ENCODE assay signal across 13 cellular contexts in the genomic region with DNA sequence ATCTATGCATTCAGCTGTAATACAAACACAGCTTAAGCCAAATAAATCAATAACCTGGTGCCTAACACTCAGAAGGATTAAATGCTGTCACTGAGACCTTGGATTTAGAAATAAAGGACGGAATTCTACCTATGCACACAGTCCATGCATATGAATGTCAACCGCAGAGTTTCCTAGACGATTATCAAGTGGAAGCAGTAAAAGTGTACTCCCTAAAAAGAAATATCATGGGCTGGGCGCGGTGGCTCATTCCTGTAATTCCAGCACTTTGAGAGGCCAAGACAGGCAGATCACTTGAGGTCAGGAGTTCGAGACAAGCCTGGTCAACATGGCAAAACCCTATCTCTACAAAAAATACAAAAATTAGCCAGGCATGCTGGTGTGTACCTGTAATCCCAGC.
DNase-seq lines count a peak whose midpoint lies in the region; ATAC-seq and TF ChIP-seq lines count a peak whose summit lies in the region.
"Had no signal": no experiment of that assay in that cellular context is flagged by ENCODE, and none has a peak within 500 bp of the region (broad histone marks: within the 10 kb centered on the region; RNA-seq: fewer than 3 reads in every experiment).

No MANE protein-coding gene starts in this region.

- H2BK120ac ChIP-seq in trophoblast cell (ENCODE audit: insufficient read depth, low read length, poor library complexity) = no peak overlapping the region

- no peaks in the 10 kb centered on the region for H3K79me2 ChIP-seq in trophoblast cell (ENCODE audit: control insufficient read depth, insufficient read depth, low read length, poor library complexity)

- intact Hi-C loops in breast epithelium (cut with DNase I; ENCODE audit: low total_unique reads) = no loop called here
- intact Hi-C loops in gastrocnemius medialis (cut with DNase I; ENCODE audit: low total_unique reads) = no loop called here

- no peaks in the 10 kb centered on the region for H3K27me3 ChIP-seq in trophoblast cell (ENCODE audit: insufficient read depth, low read length)
- H3K27me3 ChIP-seq in skeletal muscle tissue (ENCODE audit: control insufficient read depth in 3 of 3, insufficient read depth in 3 of 3, low read length in 3 of 3) = no peaks in the 10 kb centered on the region
- H3K27me3 ChIP-seq in breast epithelium = no peaks in the 10 kb centered on the region
- H3K27me3 ChIP-seq in gastrocnemius medialis = no peaks in the 10 kb centered on the region

- TF ChIP-seq CTCF in breast epithelium (IDR thresholded peaks at IDR 0.05) (no peak), gastrocnemius medialis (IDR thresholded peaks at IDR 0.05 in 4 of 5, conservative IDR thresholded peaks at IDR 0.05 in 1 of 5) (no peak)

- no peak overlapping the region for H2BK12ac ChIP-seq in trophoblast cell (ENCODE audit: low read length)

- H3K9ac ChIP-seq in trophoblast cell (ENCODE audit: low read length) (no peak overlapping the region), skeletal muscle tissue (ENCODE audit: low read depth in 1 of 3, low read length in 3 of 3) (no peak overlapping the region)

- H3K4me2 ChIP-seq in trophoblast cell (ENCODE audit: low read length) = no peak overlapping the region

- H2AFZ ChIP-seq in trophoblast cell (ENCODE audit: insufficient read depth, low read length, poor library complexity) = no peak overlapping the region

- H3K23ac ChIP-seq in trophoblast cell (ENCODE audit: low read length) = no peak overlapping the region

- H3K27ac ChIP-seq in trophoblast cell (ENCODE audit: low read depth, low read length) (no peak overlapping the region), skeletal muscle tissue (ENCODE audit: low read depth, low read length) (peak overlapping the region; percentile 70), breast epithelium (no peak overlapping the region), gastrocnemius medialis (peak overlapping the region in 2 of 4 donors; percentile 0 to 57)

- no peak overlapping the region for H4K12ac ChIP-seq in trophoblast cell (ENCODE audit: low read depth, low read length)

- no peak overlapping the region for H3K18ac ChIP-seq in trophoblast cell (ENCODE audit: low read length)

- H3K4me1 ChIP-seq in trophoblast cell (ENCODE audit: control insufficient read depth in 1 of 2, insufficient read depth in 2 of 2, low read length in 2 of 2) = peaks cover 2% of the 10 kb centered on the region in 2 experiments
- H3K4me1 ChIP-seq in skeletal muscle tissue (ENCODE audit: control insufficient read depth in 3 of 3, insufficient read depth in 3 of 3, low read length in 3 of 3) = peaks cover 31 to 59% (median 37%) of the 10 kb centered on the region in 3 donors
- H3K4me1 ChIP-seq in breast epithelium = no peaks in the 10 kb centered on the region
- H3K4me1 ChIP-seq in gastrocnemius medialis = peaks cover 50 to 52% of the 10 kb centered on the region in 2 donors

- ATAC-seq in gastrocnemius medialis (no peak), HG03196 (IDR thresholded peaks at IDR 0.05; ENCODE audit: unreplicated experiment) (no peak)

- no peak for TF ChIP-seq POLR2A in breast epithelium (IDR thresholded peaks at IDR 0.05)
- TF ChIP-seq POLR2A in gastrocnemius medialis (IDR thresholded peaks at IDR 0.05) = no peak

- WGBS in trophoblast cell (ENCODE audit: extremely low coverage, insufficient coverage, insufficient read length) = no CpG with 5 or more reads among the region's 6 CpGs

- no peak overlapping the region for H2AK5ac ChIP-seq in trophoblast cell (ENCODE audit: low read length)

- H3K4me3 ChIP-seq in trophoblast cell (ENCODE audit: low read depth, low read length) (no peak overlapping the region), skeletal muscle tissue (ENCODE audit: low read length in 3 of 3) (no peak overlapping the region), breast epithelium (no peak overlapping the region), gastrocnemius medialis (no peak overlapping the region)

- H3K9me3 ChIP-seq in trophoblast cell (ENCODE audit: insufficient read depth, low read depth, low read length) (no peaks in the 10 kb centered on the region), skeletal muscle tissue (ENCODE audit: control insufficient read depth in 3 of 3, low read length in 3 of 3) (no peaks in the 10 kb centered on the region), breast epithelium (no peaks in the 10 kb centered on the region), gastrocnemius medialis (no peaks in the 10 kb centered on the region)

- H3K14ac ChIP-seq in trophoblast cell (ENCODE audit: low read length) = no peak overlapping the region

- no peak overlapping the region for H4K8ac ChIP-seq in trophoblast cell (ENCODE audit: low read depth, low read length)

- in situ Hi-C loops in gastrocnemius medialis (cut with MboI; ENCODE audit: low sequenced_read_pairs in 4 of 4) = no loop called here

- H4K91ac ChIP-seq in trophoblast cell (ENCODE audit: low read depth, low read length) = no peak overlapping the region

- peak; percentile 60 for DNase-seq in NCI-H226
- DNase-seq in trophoblast cell = peak; percentile 75 to 81
- no peak for DNase-seq in breast epithelium (ENCODE audit: low spot score in 2 of 2)
- DNase-seq in gastrocnemius medialis = no peak
- DNase-seq: C1 segment of cervical spinal cord; CD4-positive, alpha-beta memory T cell; COR-L47; DMS153; DND-41; GOT3; HCEC 1CT had no signal

- H3K36me3 ChIP-seq in trophoblast cell (ENCODE audit: control insufficient read depth in 1 of 2, insufficient read depth in 2 of 2, low read length in 2 of 2) (no peaks in the 10 kb centered on the region), skeletal muscle tissue (ENCODE audit: control insufficient read depth in 3 of 3, insufficient read depth in 3 of 3, low read length in 3 of 3) (no peaks in the 10 kb centered on the region), breast epithelium (no peaks in the 10 kb centered on the region), gastrocnemius medialis (no peaks in the 10 kb centered on the region)

- no peaks in the 10 kb centered on the region for H3K79me1 ChIP-seq in trophoblast cell (ENCODE audit: low read length)

- H2BK5ac ChIP-seq in trophoblast cell (ENCODE audit: low read depth, low read length, poor library complexity) = no peak overlapping the region

- no peak overlapping the region for H3K4ac ChIP-seq in trophoblast cell (ENCODE audit: low read depth, low read length)

Comparison
In these comparisons a context has a peak if more than half of its experiments do, and no peak if none do; other contexts are left out.
1. DNase-seq: peak in NCI-H226 (single experiment) and trophoblast cell (2 of 2); none in breast epithelium (0 of 2) and gastrocnemius medialis (0 of 2).